ENCODE assay signal across 9 cellular contexts in genomic region chr19:53991224-53992113, GRCh38. TPM values are rescaled to one million over a fixed set of nuclear protein-coding genes. Genes with fewer than 3 reads are reported as not detected.
A peak's percentile ranks its signal among the peaks of the same experiment; 100 is the strongest.
DNase-seq lines count a peak whose midpoint lies in the region; ATAC-seq and TF ChIP-seq lines count a peak whose summit lies in the region.
"Had no signal": no experiment of that assay in that cellular context is flagged by ENCODE, and none has a peak within 500 bp of the region (broad histone marks: within the 10 kb centered on the region; RNA-seq: fewer than 3 reads in every experiment).

TSS of gene CACNG6 (plus strand) at chr19:53991637. CDS start at chr19:53992878, 1,241 bp downstream.

- no peak within 1 kb of the TSS for H4K8ac ChIP-seq in IMR-90 (ENCODE audit: low read depth in 2 of 2, low read length in 2 of 2)

- no peak within 1 kb of the TSS for H3K4ac ChIP-seq in IMR-90 (ENCODE audit: low read depth, low read length)

- in situ Hi-C loops in IMR-90 (cut with MboI; ENCODE audit: low sequenced_read_pairs), result no loop called here

- no peak within 1 kb of the TSS for H3K14ac ChIP-seq in IMR-90 (replicated peaks; ENCODE audit: low read depth, low read length)

- H4K20me1 ChIP-seq in IMR-90 (ENCODE audit: insufficient read depth, low read length), result no peaks in the 10 kb centered on the region

- H3K36me3 ChIP-seq in BJ (ENCODE audit: control insufficient read depth, insufficient read depth, low read length) (no peaks in the 10 kb centered on the region), IMR-90 (ENCODE audit: control insufficient read depth, insufficient read depth, low read length) (no peaks in the 10 kb centered on the region), colonic mucosa (no peaks in the 10 kb centered on the region), tibial nerve (no peaks in the 10 kb centered on the region)

- TF ChIP-seq CTCF in BJ (IDR thresholded peaks at IDR 0.05; ENCODE audit: insufficient read depth, low read depth, low read length) (no peak), IMR-90 (conservative IDR thresholded peaks at IDR 0.05; ENCODE audit: low read depth, low read length) (no peak), colonic mucosa (IDR thresholded peaks at IDR 0.05) (no peak), tibial nerve (IDR thresholded peaks at IDR 0.05) (no peak)

- H4K91ac ChIP-seq in IMR-90 (ENCODE audit: insufficient read depth, low read depth, low read length), result no peak within 1 kb of the TSS

- peak within 1 kb of the TSS in 8 of 10 donors; percentile 6 to 77 (median 50) for H3K4me3 Mint-ChIP-seq in naive thymus-derived CD8-positive, alpha-beta T cell

- H2BK20ac ChIP-seq in IMR-90 (ENCODE audit: low read depth, low read length), result no peak within 1 kb of the TSS

- H3K27ac Mint-ChIP-seq in naive thymus-derived CD8-positive, alpha-beta T cell, result peak within 1 kb of the TSS in 1 of 10 donors; percentile 27

- H3K4me2 ChIP-seq in IMR-90 (ENCODE audit: low read depth, low read length), result no peak within 1 kb of the TSS; the same call in 1 of the 2 replicates

- H2AK5ac ChIP-seq in IMR-90 (ENCODE audit: low read depth, low read length), result no peak within 1 kb of the TSS

- H2BK5ac ChIP-seq in IMR-90 (ENCODE audit: low read depth, low read length, poor library complexity, severe bottlenecking), result no peak within 1 kb of the TSS

- dilution Hi-C loops in IMR-90 (cut with HindIII; ENCODE audit: low sequenced_read_pairs, unreplicated experiment), result no loop called here

- H2AFZ ChIP-seq in IMR-90 (replicated peaks; ENCODE audit: low read length, poor library complexity), result peak within 1 kb of the TSS; percentile 80

- peaks cover 20 to 51% (median 45%) of the 10 kb centered on the region in 5 donors for H3K27me3 Mint-ChIP-seq in naive thymus-derived CD8-positive, alpha-beta T cell

- intact Hi-C loops in IMR-90 (cut with micrococcal nuclease), result no loop called here
- intact Hi-C loops in colonic mucosa (cut with DNase I), result no loop called here

- no peak within 1 kb of the TSS for H4K5ac ChIP-seq in IMR-90 (ENCODE audit: low read depth, low read length)

- no peaks in the 10 kb centered on the region for H3K79me1 ChIP-seq in IMR-90 (ENCODE audit: low read depth in 1 of 2, low read length in 2 of 2)

- DNase-seq in BJ (ENCODE audit: low read depth) (no peak), IMR-90 (no peak), colonic mucosa (no peak), tibial nerve (ENCODE audit: low spot score in 2 of 2) (no peak), COR-L47 (lab: John Stamatoyannopoulos, UW) (no peak), globus pallidus (ENCODE audit: low spot score) (no peak)
- DNase-seq in naive thymus-derived CD8-positive, alpha-beta T cell, result no peak

- peaks cover 0 to 3% (median 0%) of the 10 kb centered on the region in 9 donors for H3K9me3 Mint-ChIP-seq in naive thymus-derived CD8-positive, alpha-beta T cell

- H2BK15ac ChIP-seq in IMR-90 (ENCODE audit: low read depth, low read length), result no peak within 1 kb of the TSS

- no peaks in the 10 kb centered on the region for H3K9me1 ChIP-seq in IMR-90 (ENCODE audit: insufficient read depth, low read length)

- H3K9ac ChIP-seq in IMR-90 (ENCODE audit: low read depth, low read length) (no peak within 1 kb of the TSS), colonic mucosa (ENCODE audit: low read depth in 2 of 2, low read length in 2 of 2) (no peak within 1 kb of the TSS)

- POLR2A ChIA-PET in BJ (lab: Charles Lee) (interaction anchor here (0.6 kb wide), 1 partner anchor 117 kb away, joined by 8 read pairs; no protein-coding TSS in a partner anchor), IMR-90 (lab: Charles Lee; ENCODE audit: unreplicated experiment) (no interaction called here)
- POLR2A ChIA-PET in naive thymus-derived CD8-positive, alpha-beta T cell (lab: Charles Lee), result no interaction called here

- TF ChIP-seq POLR2A in IMR-90 (IDR thresholded peaks at IDR 0.05; ENCODE audit: low read depth, low read length) (no peak), tibial nerve (IDR thresholded peaks at IDR 0.05) (no peak)

- H3K9me3 ChIP-seq in IMR-90 (ENCODE audit: control insufficient read depth, insufficient read depth, low read length), result no peaks in the 10 kb centered on the region
- no peaks in the 10 kb centered on the region for H3K9me3 ChIP-seq in colonic mucosa
- no peaks in the 10 kb centered on the region for H3K9me3 ChIP-seq in tibial nerve

- TF ChIP-seq EP300 in tibial nerve (IDR thresholded peaks at IDR 0.05), result no peak

- no peak within 1 kb of the TSS for H2AK9ac ChIP-seq in IMR-90 (replicated peaks; ENCODE audit: low read depth, low read length, poor library complexity)

- CTCF ChIA-PET in BJ (lab: Yijun Ruan, JAX) (interaction anchor here (1.0 to 1.2 kb wide), 2 partner anchors 37 to 39 kb away, joined by 4 read pairs; no protein-coding TSS in a partner anchor), IMR-90 (lab: Yijun Ruan, JAX) (no interaction called here)

- no peaks in the 10 kb centered on the region for H3K4me1 ChIP-seq in IMR-90 (ENCODE audit: control insufficient read depth, insufficient read depth, low read length)
- H3K4me1 ChIP-seq in colonic mucosa, result no peaks in the 10 kb centered on the region
- peaks cover 0 to 10% (median 0%) of the 10 kb centered on the region in 4 donors for H3K4me1 ChIP-seq in tibial nerve

- peaks cover 0 to 4% (median 0%) of the 10 kb centered on the region in 3 donors for H3K36me3 Mint-ChIP-seq in naive thymus-derived CD8-positive, alpha-beta T cell

- BruUV-seq in IMR-90 (replicated peaks; lab: Mats Ljungman, UMichigan), result no TSS peak

- H3K4me1 Mint-ChIP-seq in naive thymus-derived CD8-positive, alpha-beta T cell, result peaks cover 4 to 9% (median 6%) of the 10 kb centered on the region in 4 donors

- H3K23ac ChIP-seq in IMR-90 (ENCODE audit: low read depth, low read length), result no peak within 1 kb of the TSS

- H3K4me3 ChIP-seq in BJ (ENCODE audit: low read depth, low read length) (peak within 1 kb of the TSS; percentile 33), IMR-90 (ENCODE audit: insufficient read depth, low read depth, low read length) (peak within 1 kb of the TSS; percentile 25), colonic mucosa (peak within 1 kb of the TSS; percentile 17), tibial nerve (peak within 1 kb of the TSS in 2 of 4 donors; percentile 19 to 45)

- H3K27ac ChIP-seq in IMR-90 (ENCODE audit: insufficient read depth, low read length), result no peak within 1 kb of the TSS
- no peak within 1 kb of the TSS for H3K27ac ChIP-seq in colonic mucosa
- H3K27ac ChIP-seq in tibial nerve, result no peak within 1 kb of the TSS

- ATAC-seq in IMR-90 (ENCODE audit: low read depth) (peak; percentile 69), HG03095 (IDR thresholded peaks at IDR 0.05; ENCODE audit: unreplicated experiment) (no peak)
- no peak for ATAC-seq in naive thymus-derived CD8-positive, alpha-beta T cell

- no peak within 1 kb of the TSS for H3K18ac ChIP-seq in IMR-90 (ENCODE audit: low read depth, low read length)

- no peak within 1 kb of the TSS for H3K56ac ChIP-seq in IMR-90 (ENCODE audit: extremely low read depth, insufficient read depth, low read length)

- no peak for TF ChIP-seq RAD21 in IMR-90 (IDR thresholded peaks at IDR 0.05; ENCODE audit: low read length)

- 22% methylated on average over 17 of the region's 66 CpGs; no CpG with 5 or more reads in 1 of the 2 experiments for WGBS in IMR-90 (ENCODE audit: extremely low coverage in 2 of 2, insufficient read length in 1 of 2), 2 experiments
- 5 to 7% methylated on average over 28 to 34 of the region's 66 CpGs for WGBS in tibial nerve, 2 donors

- H3K27me3 ChIP-seq in BJ (ENCODE audit: control insufficient read depth, insufficient read depth, low read length) (peaks cover 15% of the 10 kb centered on the region), IMR-90 (ENCODE audit: control insufficient read depth, insufficient read depth, low read length) (peaks cover 32% of the 10 kb centered on the region; the same call in 1 of the 2 replicates), colonic mucosa (peaks cover 17% of the 10 kb centered on the region), tibial nerve (peaks cover 4 to 45% of the 10 kb centered on the region in 2 donors)

- no peak within 1 kb of the TSS for H2BK120ac ChIP-seq in IMR-90 (ENCODE audit: low read depth, low read length)

TF ChIP-seq in IMR-90, 13 proteins besides CTCF, POLR2A, EP300 and RAD21 (continues in another document):
- no peak for TF ChIP-seq BHLHE40 (IDR thresholded peaks at IDR 0.05; ENCODE audit: low read depth, low read length)
- no peak for TF ChIP-seq MAFK (IDR thresholded peaks at IDR 0.05; ENCODE audit: low read depth, low read length)
- TF ChIP-seq RCOR1 (IDR thresholded peaks at IDR 0.05; ENCODE audit: insufficient replicate concordance, low read length), result no peak
- TF ChIP-seq RFX5 (IDR thresholded peaks at IDR 0.05; ENCODE audit: low read depth, low read length), result no peak
- no peak for TF ChIP-seq CHD1 (IDR thresholded peaks at IDR 0.05; ENCODE audit: low read depth, low read length)
- TF ChIP-seq FOS (IDR thresholded peaks at IDR 0.05; ENCODE audit: low read depth, low read length), result no peak
- TF ChIP-seq ELK1 (IDR thresholded peaks at IDR 0.05; ENCODE audit: borderline replicate concordance, low read depth, low read length), result no peak
- no peak for TF ChIP-seq MAZ (IDR thresholded peaks at IDR 0.05; ENCODE audit: borderline replicate concordance, low read depth, low read length)
- TF ChIP-seq NFE2L2 (IDR thresholded peaks at IDR 0.05; ENCODE audit: low read depth, low read length), result no peak
- no peak for TF ChIP-seq USF2 (IDR thresholded peaks at IDR 0.05; ENCODE audit: low read depth, low read length)

RNA-seq across cellular contexts. Expression of gene CACNG6, which starts in this region (rescaled TPM):
- 0.04 TPM in 2 replicates for polyA plus RNA-seq in BJ (2011; rRNA removed)
- not detected in 2 replicates for polyA minus RNA-seq in BJ (2011; rRNA and poly(A)+ RNA removed)
- total RNA-seq in IMR-90 (2012; rRNA removed), result not detected in 2 replicates
- polyA plus RNA-seq in IMR-90 (2012; rRNA removed), result not detected in 2 replicates
- polyA plus RNA-seq in IMR-90 (2012; cell fraction: cytosol; rRNA removed), result 0.02 and 0.03 TPM in 2 replicates
- 0.10 TPM in 1 of 2 replicates, not detected in the other for polyA plus RNA-seq in IMR-90 (2012; cell fraction: nucleus; rRNA removed; ENCODE audit: low replicate concordance)
- not detected for total RNA-seq in colonic mucosa
- total RNA-seq in naive thymus-derived CD8-positive, alpha-beta T cell, result not detected
- polyA plus RNA-seq in naive thymus-derived CD8-positive, alpha-beta T cell, result not detected
- not detected for total RNA-seq in tibial nerve
- total RNA-seq: subcutaneous adipose tissue had no signal

Comparison
In these comparisons a context has a peak if more than half of its experiments do, and no peak if none do; other contexts are left out.
1. Peak in ATAC-seq and H3K4me3 ChIP-seq in IMR-90; RNA of the gene not detected or under 1 TPM.